8 cellular contexts compared by ENCODE assay signal in genomic region chr9:95505676-95506437, GRCh38. TPM values are rescaled to one million over a fixed set of nuclear protein-coding genes. Genes with fewer than 3 reads are reported as not detected.
A peak's percentile ranks its signal among the peaks of the same experiment; 100 is the strongest.
DNase-seq lines count a peak whose midpoint lies in the region; ATAC-seq and TF ChIP-seq lines count a peak whose summit lies in the region.

No MANE protein-coding gene starts in this region.

- H3K4me3 ChIP-seq in PC-3 (ENCODE audit: low read length) (peak overlapping the region; percentile 96), astrocyte of the spinal cord (ENCODE audit: low read depth, low read length) (peak overlapping the region; percentile 77), iPS-15b (ENCODE audit: low read depth, low read length) (peak overlapping the region; percentile 87), skeletal muscle cell (ENCODE audit: low read depth, low read length) (peak overlapping the region; percentile 57)

- H3K4me1 ChIP-seq in PC-3 (ENCODE audit: insufficient read depth, low read length) = peaks cover 14% of the 10 kb centered on the region
- H3K4me1 ChIP-seq in iPS-15b (ENCODE audit: control insufficient read depth, insufficient read depth, low read length) = peaks cover 6% of the 10 kb centered on the region

- ATAC-seq in HG03025 (IDR thresholded peaks at IDR 0.05; ENCODE audit: low FRiP score, unreplicated experiment) = peak; percentile 21
- no peak for ATAC-seq in PC-3
- no peak for ATAC-seq in GM18858 (IDR thresholded peaks at IDR 0.05; ENCODE audit: unreplicated experiment)

- H3K9me3 ChIP-seq in PC-3 (ENCODE audit: low read length) = no peaks in the 10 kb centered on the region
- no peaks in the 10 kb centered on the region for H3K9me3 ChIP-seq in iPS-15b (ENCODE audit: control insufficient read depth, insufficient read depth, low read length)

- in situ Hi-C loops in astrocyte of the spinal cord (cut with HindIII; ENCODE audit: low sequenced_read_pairs) = no loop called here

- H3F3A ChIP-seq in PC-3 (ENCODE audit: low read length, unreplicated experiment) = no peaks in the 10 kb centered on the region

- no TSS peak for BruUV-seq in PC-3 (replicated peaks; lab: Mats Ljungman, UMichigan)

- no peaks in the 10 kb centered on the region for H3K27me3 ChIP-seq in PC-3 (ENCODE audit: low read length)
- no peaks in the 10 kb centered on the region for H3K27me3 ChIP-seq in iPS-15b (ENCODE audit: control insufficient read depth, insufficient read depth, low read length)

- POLR2A ChIA-PET in PC-3 (lab: Charles Lee; ENCODE audit: unreplicated experiment) = interaction anchor here (0.6 kb wide), 1 partner anchor 482 kb away, joined by 3 read pairs; no protein-coding TSS in a partner anchor

- peak overlapping the region; percentile 24; the same call in 1 of the 2 replicates for H3K9ac ChIP-seq in PC-3 (ENCODE audit: low read length)
- peak overlapping the region; percentile 85 for H3K9ac ChIP-seq in iPS-15b (ENCODE audit: low read depth, low read length)

- H2AFZ ChIP-seq in PC-3 (ENCODE audit: low read length) = peak overlapping the region; percentile 96

- H3K79me2 ChIP-seq in PC-3 (ENCODE audit: low read length) = no peaks in the 10 kb centered on the region

- intact Hi-C loops in PC-3 (cut with micrococcal nuclease) = loop anchor here (2.0 to 10.0 kb wide), 4 partner anchors 79 to 709 kb away; partner anchors contain the start of gene FANCC

- no peak overlapping the region for H3K27ac ChIP-seq in PC-3 (ENCODE audit: low read length)

- H3K9me2 ChIP-seq in PC-3 (replicated peaks; ENCODE audit: low read length) = no peaks in the 10 kb centered on the region

- DNase-seq in DMS79 treated with DMSO at 0.1 percent for 48 hours (lab: John Stamatoyannopoulos, UW) (peak; percentile 24), DMS79 (lab: John Stamatoyannopoulos, UW) (no peak), PC-3 (peak; percentile 23), astrocyte of the spinal cord (ENCODE audit: low read depth, low spot score) (peak; percentile 46), skeletal muscle cell (ENCODE audit: low read depth) (peak; percentile 39)

- CTCF ChIA-PET in PC-3 (lab: Charles Lee) = no interaction called here

- H3K36me3 ChIP-seq in PC-3 (ENCODE audit: low read depth, low read length) (no peaks in the 10 kb centered on the region), iPS-15b (ENCODE audit: control insufficient read depth, insufficient read depth, low read length) (peaks cover 6% of the 10 kb centered on the region)

- H3K4me2 ChIP-seq in PC-3 (ENCODE audit: low read length) = peak overlapping the region; percentile 97

- TF ChIP-seq CTCF in PC-3 (conservative IDR thresholded peaks at IDR 0.05; ENCODE audit: low read depth, low read length) (no peak), astrocyte of the spinal cord (IDR thresholded peaks at IDR 0.05; ENCODE audit: low read depth, low read length) (no peak)

- no peaks in the 10 kb centered on the region for H4K20me1 ChIP-seq in PC-3 (ENCODE audit: low read length)

RNA-seq across cellular contexts. Expression of gene PTCH1, which starts 10.9 kb away (rescaled TPM):
- 0.77 and 2.1 TPM in 2 replicates for total RNA-seq in PC-3 (2014; rRNA removed)
